In genomic region chr18:21479721-21480120, GRCh38 we compare ENCODE assay signal across 19 cellular contexts.
DNase-seq lines count a peak whose midpoint lies in the region; ATAC-seq and TF ChIP-seq lines count a peak whose summit lies in the region.
"Had no signal": no experiment of that assay in that cellular context is flagged by ENCODE, and none has a peak within 500 bp of the region (broad histone marks: within the 10 kb centered on the region; RNA-seq: fewer than 3 reads in every experiment).

No MANE protein-coding gene starts in this region.

- no peak for TF ChIP-seq POLR2A in spleen (IDR thresholded peaks at IDR 0.05)
- no peak for TF ChIP-seq POLR2A in sigmoid colon (IDR thresholded peaks at IDR 0.05)

- WGBS in spleen, 5 donors = 88 to 97% (median 94%) methylated on average over 5 of the region's 5 CpGs
- WGBS in sigmoid colon, 2 donors = 93 to 94% methylated on average over 5 of the region's 5 CpGs

- no TSS peak for BruUV-seq in Calu3 (replicated peaks; lab: Mats Ljungman, UMichigan)

- CTCF ChIA-PET in Calu3 (lab: Charles Lee) = interaction anchor here (0.7 kb wide), 1 partner anchor 157 kb away, joined by 3 read pairs; no protein-coding TSS in a partner anchor

- peak; percentile 43 for DNase-seq in EL
- peak; percentile 43 for DNase-seq in HT1080 (ENCODE audit: low read depth)
- DNase-seq in amniotic epithelial cell (ENCODE audit: low read depth) = peak; percentile 51
- no peak for DNase-seq in spleen
- no peak for DNase-seq in mucosa of descending colon
- no peak for DNase-seq in Calu3
- no peak for DNase-seq in sigmoid colon
- DNase-seq: 8988T; CD8-positive, alpha-beta T cell; DMS 273 treated with DMSO at 0.1 percent for 48 hours; DMS53; DND-41; GF-D8; H9; IMR-90 had no signal

- H3K4me1 ChIP-seq in spleen = no peaks in the 10 kb centered on the region
- H3K4me1 ChIP-seq in mucosa of descending colon (ENCODE audit: low read depth) = no peaks in the 10 kb centered on the region
- H3K4me1 ChIP-seq in sigmoid colon = no peaks in the 10 kb centered on the region

- ATAC-seq in mucosa of descending colon = no peak
- ATAC-seq: CD8-positive, alpha-beta T cell; K562 had no signal

- TF ChIP-seq CTCF in spleen (IDR thresholded peaks at IDR 0.05 in 8 of 11, conservative IDR thresholded peaks at IDR 0.05 in 3 of 11) (no peak), mucosa of descending colon (IDR thresholded peaks at IDR 0.05) (no peak), Calu3 (IDR thresholded peaks at IDR 0.05; ENCODE audit: unreplicated experiment) (no peak), sigmoid colon (IDR thresholded peaks at IDR 0.05) (no peak)

- no peak for TF ChIP-seq EP300 in sigmoid colon (IDR thresholded peaks at IDR 0.05)

- no peaks in the 10 kb centered on the region for H3K27me3 Mint-ChIP-seq in Calu3 (ENCODE audit: unreplicated experiment)

- H3K4me3 ChIP-seq in spleen (no peak overlapping the region), mucosa of descending colon (no peak overlapping the region), sigmoid colon (no peak overlapping the region)
- H3K4me3 ChIP-seq: BLaER1 treated with 17β-estradiol and CSF1 and Interleukin-3, amounts not matched to agents 10 nM and 100 nM; K562 had no signal

- peaks cover 0 to 5% (median 0%) of the 10 kb centered on the region in 7 donors for H3K27me3 ChIP-seq in spleen (replicated peaks in 1 of 7)
- peaks cover 0 to 15% (median 0%) of the 10 kb centered on the region in 3 donors for H3K27me3 ChIP-seq in sigmoid colon
- H3K27me3 ChIP-seq: BLaER1 treated with 17β-estradiol and CSF1 and Interleukin-3, amounts not matched to agents 10 nM and 100 nM had no signal

- no peak overlapping the region for H3K4me3 Mint-ChIP-seq in Calu3 (ENCODE audit: low read depth, unreplicated experiment)
- H3K4me3 Mint-ChIP-seq: B cell; CD8-positive, alpha-beta T cell; H9 had no signal

- H3K9me3 ChIP-seq in spleen (no peaks in the 10 kb centered on the region), mucosa of descending colon (no peaks in the 10 kb centered on the region), sigmoid colon (no peaks in the 10 kb centered on the region)

- no peaks in the 10 kb centered on the region for H3K36me3 ChIP-seq in spleen
- H3K36me3 ChIP-seq in mucosa of descending colon (ENCODE audit: low read depth) = no peaks in the 10 kb centered on the region
- no peaks in the 10 kb centered on the region for H3K36me3 ChIP-seq in sigmoid colon
- H3K36me3 ChIP-seq: BLaER1 treated with 17β-estradiol and CSF1 and Interleukin-3, amounts not matched to agents 10 nM and 100 nM had no signal

- H3K9me3 Mint-ChIP-seq in Calu3 (ENCODE audit: low read depth, unreplicated experiment) = no peaks in the 10 kb centered on the region
- H3K9me3 Mint-ChIP-seq: CD8-positive, alpha-beta T cell had no signal

- no peak overlapping the region for H3K27ac ChIP-seq in spleen
- H3K27ac ChIP-seq in sigmoid colon = no peak overlapping the region
- H3K27ac ChIP-seq: BLaER1 treated with 17β-estradiol and CSF1 and Interleukin-3, amounts not matched to agents 10 nM and 100 nM; HL-60 had no signal

- intact Hi-C loops in spleen (cut with DNase I; ENCODE audit: low total_unique reads) = no loop called here
- intact Hi-C loops in mucosa of descending colon (cut with DNase I, micrococcal nuclease) = no loop called here
- intact Hi-C loops in Calu3 (cut with micrococcal nuclease; ENCODE audit: unreplicated experiment) = no loop called here
- intact Hi-C loops in sigmoid colon (cut with DNase I) = no loop called here

- H3K36me3 Mint-ChIP-seq in Calu3 (ENCODE audit: insufficient read depth, unreplicated experiment) = no peaks in the 10 kb centered on the region
- H3K36me3 Mint-ChIP-seq: CD8-positive, alpha-beta T cell had no signal

- no peak overlapping the region for H3K27ac Mint-ChIP-seq in Calu3 (ENCODE audit: unreplicated experiment)
- H3K27ac Mint-ChIP-seq: B cell; CD8-positive, alpha-beta T cell; H9 had no signal

- H3K4me1 Mint-ChIP-seq in Calu3 (ENCODE audit: low read depth, unreplicated experiment) = peaks cover under 1% of the 10 kb centered on the region
- H3K4me1 Mint-ChIP-seq: B cell had no signal

Comparison
In these comparisons a context has a peak if more than half of its experiments do, and no peak if none do; other contexts are left out.
1. DNase-seq: peak in EL (single experiment), HT1080 (single experiment) and amniotic epithelial cell (single experiment); none in spleen (single experiment), mucosa of descending colon (0 of 3), Calu3 (single experiment) and sigmoid colon (single experiment).